ENCODE assay signal across 8 cellular contexts in the genomic region with DNA sequence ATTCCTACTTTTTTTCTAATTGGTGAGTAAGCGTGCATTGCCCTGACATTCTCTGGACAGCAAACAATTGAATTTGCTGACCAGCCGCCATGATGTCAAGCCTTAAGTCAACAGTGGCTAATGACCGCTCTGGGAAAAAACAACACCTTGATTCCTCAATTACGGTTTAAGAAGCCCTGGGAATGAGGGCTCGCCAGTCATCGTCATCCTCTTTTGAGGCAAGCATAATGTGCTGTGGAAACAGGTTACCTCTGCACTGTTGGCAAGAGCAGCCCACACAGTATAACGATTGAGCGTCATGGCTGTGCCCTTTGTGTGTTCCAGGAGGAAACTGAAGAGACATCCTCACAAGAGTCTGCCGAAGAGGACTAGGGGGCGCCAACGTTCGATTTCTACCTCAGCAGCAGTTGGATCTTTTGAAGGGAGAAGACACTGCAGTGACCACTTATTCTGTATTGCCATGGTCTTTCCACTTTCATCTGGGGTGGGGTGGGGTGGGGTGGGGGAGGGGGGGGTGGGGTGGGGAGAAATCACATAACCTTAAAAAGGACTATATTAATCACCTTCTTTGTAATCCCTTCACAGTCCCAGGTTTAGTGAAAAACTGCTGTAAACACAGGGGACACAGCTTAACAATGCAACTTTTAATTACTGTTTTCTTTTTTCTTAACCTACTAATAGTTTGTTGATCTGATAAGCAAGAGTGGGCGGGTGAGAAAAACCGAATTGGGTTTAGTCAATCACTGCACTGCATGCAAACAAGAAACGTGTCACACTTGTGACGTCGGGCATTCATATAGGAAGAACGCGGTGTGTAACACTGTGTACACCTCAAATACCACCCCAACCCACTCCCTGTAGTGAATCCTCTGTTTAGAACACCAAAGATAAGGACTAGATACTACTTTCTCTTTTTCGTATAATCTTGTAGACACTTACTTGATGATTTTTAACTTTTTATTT.
DNase-seq lines count a peak whose midpoint lies in the region; ATAC-seq, FAIRE-seq and TF ChIP-seq lines count a peak whose summit lies in the region.

No MANE protein-coding gene starts in this region.

- H4K20me1 ChIP-seq in KMS-11 (ENCODE audit: insufficient read depth), result no peaks in the 10 kb centered on the region

- no peaks in the 10 kb centered on the region for H3K27me3 Mint-ChIP-seq in osteocyte (ENCODE audit: unreplicated experiment)

- no peak overlapping the region for H2AFZ ChIP-seq in KMS-11 (ENCODE audit: low read depth)

- peak overlapping the region; percentile 14 for H3K27ac Mint-ChIP-seq in osteocyte (ENCODE audit: unreplicated experiment)

- ATAC-seq in GM21528 (IDR thresholded peaks at IDR 0.05; ENCODE audit: low FRiP score, unreplicated experiment), result no peak

- H3K4me2 ChIP-seq in KMS-11, result no peak overlapping the region

- peaks cover 40% of the 10 kb centered on the region for H3K4me1 Mint-ChIP-seq in osteocyte (ENCODE audit: unreplicated experiment)

- H3K36me3 ChIP-seq in KMS-11 (ENCODE audit: insufficient read depth) (no peaks in the 10 kb centered on the region), bronchial epithelial cell (ENCODE audit: control insufficient read depth, insufficient read depth, low read length) (peaks cover 7% of the 10 kb centered on the region)

- 0 out of 2 replicates have a peak, but pooled peaks have one; percentile 21 for TF ChIP-seq CTCF in KMS-11 (conservative IDR thresholded peaks at IDR 0.05; ENCODE audit: low read depth, low read length)
- TF ChIP-seq CTCF in bronchial epithelial cell (IDR thresholded peaks at IDR 0.05; ENCODE audit: insufficient read depth, low read length, severe bottlenecking), result peak; percentile 32
- TF ChIP-seq CTCF in osteocyte (IDR thresholded peaks at IDR 0.05), result no peak
- TF ChIP-seq CTCF in GM13976 (IDR thresholded peaks at IDR 0.05; ENCODE audit: borderline replicate concordance, control extremely low read depth, extremely low read depth, insufficient read depth, missing control alignments), result no peak

- peaks cover 7% of the 10 kb centered on the region for H3K9me3 Mint-ChIP-seq in osteocyte (ENCODE audit: unreplicated experiment)

- H3K27me3 ChIP-seq in KMS-11 (ENCODE audit: insufficient read depth, low read depth) (no peaks in the 10 kb centered on the region), bronchial epithelial cell (ENCODE audit: control insufficient read depth, insufficient read depth, low read length) (no peaks in the 10 kb centered on the region)

- no peaks in the 10 kb centered on the region for H3K4me1 ChIP-seq in KMS-11 (ENCODE audit: low read depth, poor library complexity, severe bottlenecking)

- H3K4me3 Mint-ChIP-seq in osteocyte (ENCODE audit: unreplicated experiment), result no peak overlapping the region

- DNase-seq in NCI-H524 (lab: John Stamatoyannopoulos, UW) (peak; percentile 4 to 22), NCI-H524 treated with DMSO at 0.1 percent for 48 hours (lab: John Stamatoyannopoulos, UW) (no peak), bronchial epithelial cell (ENCODE audit: low read depth) (no peak), osteocyte (ENCODE audit: extremely low spot score, unreplicated experiment) (no peak), GM13976 (ENCODE audit: low spot score) (no peak)
- no peak for DNase-seq in effector CD4-positive, alpha-beta T cell

- no peaks in the 10 kb centered on the region for H3K79me2 ChIP-seq in KMS-11 (ENCODE audit: insufficient read depth, low read depth)

- no peak overlapping the region for H3K27ac ChIP-seq in KMS-11

- no peak for FAIRE-seq in bronchial epithelial cell (lab: Jason Lieb, UNC)

- no peak overlapping the region for H3K9ac ChIP-seq in KMS-11

- peaks cover 32% of the 10 kb centered on the region for H3K36me3 Mint-ChIP-seq in osteocyte (ENCODE audit: unreplicated experiment)

- H3K4me3 ChIP-seq in KMS-11 (IDR thresholded peaks at IDR 0.05; ENCODE audit: insufficient read depth, low read depth, low read length) (no peak overlapping the region), bronchial epithelial cell (ENCODE audit: low read depth, low read length) (no peak overlapping the region)

- in situ Hi-C loops in GM13976 (cut with MboI; ENCODE audit: low sequenced_read_pairs, unreplicated experiment), result no loop called here

Comparison
In these comparisons a context has a peak if more than half of its experiments do, and no peak if none do; other contexts are left out.
1. DNase-seq: peak in NCI-H524 (2 of 2); none in NCI-H524 treated with DMSO at 0.1 percent for 48 hours (single experiment), bronchial epithelial cell (single experiment), osteocyte (single experiment), GM13976 (single experiment) and effector CD4-positive, alpha-beta T cell (single experiment).
2. CTCF ChIP-seq: peak in KMS-11 (single experiment) and bronchial epithelial cell (single experiment); none in osteocyte (single experiment) and GM13976 (single experiment).